10 cellular contexts compared by ENCODE assay signal in the genomic region with DNA sequence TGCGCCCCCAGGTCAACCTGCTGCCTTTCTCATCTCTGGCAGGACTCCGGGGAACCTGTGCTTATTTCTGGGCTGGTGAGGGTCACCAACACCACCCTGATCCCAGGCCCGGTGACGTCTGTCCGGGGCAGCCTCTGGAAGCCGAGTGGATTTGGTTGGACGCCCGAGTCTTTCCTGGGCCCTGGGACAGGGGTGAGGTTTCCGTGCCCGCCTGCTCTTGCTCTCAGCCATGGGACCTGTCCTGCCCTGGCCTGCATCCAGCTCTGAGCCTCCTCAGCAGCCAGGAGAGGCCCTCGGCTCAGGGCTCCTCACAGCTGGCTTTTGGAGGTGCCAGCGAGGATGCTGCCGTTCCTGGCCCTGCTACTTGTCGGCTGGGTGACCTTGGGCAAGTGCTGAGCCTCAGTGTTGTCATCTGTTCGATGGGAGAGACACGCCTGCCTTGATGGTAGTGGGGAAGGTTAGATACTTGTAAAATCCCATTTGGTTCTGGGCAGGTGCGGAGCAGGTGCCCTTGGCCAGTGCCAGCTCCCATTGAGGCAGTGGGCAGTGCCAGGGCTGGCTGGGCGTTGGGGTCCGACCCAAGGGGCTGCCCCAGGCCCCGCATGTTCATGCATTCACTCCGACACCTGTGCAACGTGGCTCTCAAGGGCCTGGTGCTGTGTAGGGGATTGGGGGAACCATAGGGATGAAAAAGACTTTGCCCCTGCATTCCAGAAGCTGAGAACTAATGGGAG. TPM values are rescaled to one million over a fixed set of nuclear protein-coding genes. Genes with fewer than 3 reads are reported as not detected.
DNase-seq lines count a peak whose midpoint lies in the region; ATAC-seq, FAIRE-seq and TF ChIP-seq lines count a peak whose summit lies in the region.
"Had no signal": no experiment of that assay in that cellular context is flagged by ENCODE, and none has a peak within 500 bp of the region (broad histone marks: within the 10 kb centered on the region; RNA-seq: fewer than 3 reads in every experiment).

No MANE protein-coding gene starts in this region.

- H3K4me3 Mint-ChIP-seq in endodermal cell (no peak overlapping the region), nephron (no peak overlapping the region)
- no peak overlapping the region for H3K4me3 Mint-ChIP-seq in activated CD4-positive, alpha-beta T cell treated with anti-CD3 and anti-CD28 coated beads, Interleukin-2, amount 10 ng/mL, durations not matched to agents 7 days and 5 days

- no peak overlapping the region for H3K27ac Mint-ChIP-seq in endodermal cell
- no peak overlapping the region for H3K27ac Mint-ChIP-seq in nephron
- no peak overlapping the region for H3K27ac Mint-ChIP-seq in activated CD4-positive, alpha-beta T cell treated with anti-CD3 and anti-CD28 coated beads, Interleukin-2, amount 10 ng/mL, durations not matched to agents 7 days and 5 days
- H3K27ac Mint-ChIP-seq: naive B cell had no signal

- CTCF ChIA-PET in activated CD4-positive, alpha-beta T cell treated with anti-CD3 and anti-CD28 coated beads, Interleukin-2, amount 10 ng/mL, durations not matched to agents 7 days and 5 days (lab: Charles Lee) = interaction anchor here (1.0 kb wide), 1 partner anchor 14 kb away, joined by 3 read pairs; no protein-coding TSS in a partner anchor

- no peak overlapping the region for H3K9ac ChIP-seq in endodermal cell (ENCODE audit: extremely low read depth, low read length, poor library complexity, severe bottlenecking)

- DNase-seq in DMS79 treated with DMSO at 0.1 percent for 48 hours (lab: John Stamatoyannopoulos, UW) (peak; percentile 78), HTR-8/SVneo (ENCODE audit: insufficient read length, low spot score) (no peak), endodermal cell (no peak), osteoblast (ENCODE audit: insufficient read length, low spot score, missing footprints) (no peak), MG63 (no peak)
- no peak for DNase-seq in activated CD4-positive, alpha-beta T cell treated with anti-CD3 and anti-CD28 coated beads, Interleukin-2, amount 10 ng/mL, durations not matched to agents 7 days and 5 days

- peaks cover 4% of the 10 kb centered on the region for H4K20me1 ChIP-seq in osteoblast (ENCODE audit: insufficient read depth, low read length)

- no peaks in the 10 kb centered on the region for H3K4me1 ChIP-seq in endodermal cell (ENCODE audit: control insufficient read depth, insufficient read depth, low read length)
- peaks cover 6% of the 10 kb centered on the region for H3K4me1 ChIP-seq in osteoblast (ENCODE audit: insufficient read depth, low read length)
- H3K4me1 ChIP-seq: uterus had no signal

- H3K79me2 ChIP-seq in osteoblast (ENCODE audit: insufficient read depth, low read length) = no peaks in the 10 kb centered on the region

- H3K27me3 Mint-ChIP-seq in endodermal cell (ENCODE audit: insufficient read depth) (peaks cover 34% of the 10 kb centered on the region), nephron (ENCODE audit: low read depth) (peaks cover 40% of the 10 kb centered on the region)
- H3K27me3 Mint-ChIP-seq in activated CD4-positive, alpha-beta T cell treated with anti-CD3 and anti-CD28 coated beads, Interleukin-2, amount 10 ng/mL, durations not matched to agents 7 days and 5 days = no peaks in the 10 kb centered on the region

- H3K4me3 ChIP-seq in endodermal cell (ENCODE audit: low read length) (no peak overlapping the region), osteoblast (ENCODE audit: insufficient read depth, low read length) (no peak overlapping the region), MG63 (no peak overlapping the region)
- H3K4me3 ChIP-seq: uterus had no signal

- H3K27me3 ChIP-seq in endodermal cell (ENCODE audit: control insufficient read depth, insufficient read depth, low read length, poor library complexity, severe bottlenecking) (peaks cover 23% of the 10 kb centered on the region), osteoblast (ENCODE audit: insufficient read depth, low read length) (peaks cover 46% of the 10 kb centered on the region), MG63 (no peaks in the 10 kb centered on the region)
- H3K27me3 ChIP-seq: uterus had no signal

- H3K4me2 ChIP-seq in osteoblast (ENCODE audit: insufficient read depth, low read length) = no peak overlapping the region

- peak; percentile 71 for FAIRE-seq in HTR-8/SVneo (lab: Jason Lieb, UNC)

- H3K36me3 ChIP-seq in endodermal cell (ENCODE audit: control insufficient read depth, insufficient read depth, low read length) (no peaks in the 10 kb centered on the region), osteoblast (ENCODE audit: insufficient read depth, low read length) (no peaks in the 10 kb centered on the region), MG63 (no peaks in the 10 kb centered on the region)
- H3K36me3 ChIP-seq: uterus had no signal

- 72 to 76% methylated on average over 14 to 22 of the region's 22 CpGs for WGBS in endodermal cell (ENCODE audit: insufficient coverage in 1 of 2, insufficient read length in 1 of 2), 2 experiments

- ATAC-seq in GM19463 (IDR thresholded peaks at IDR 0.05; ENCODE audit: unreplicated experiment) = no peak

- TF ChIP-seq CTCF in endodermal cell (conservative IDR thresholded peaks at IDR 0.05) (peak; percentile 20), nephron (IDR thresholded peaks at IDR 0.05; ENCODE audit: unreplicated experiment in 3 of 3) (peak in 2 of 3 experiments; percentile 35 to 41), osteoblast (IDR thresholded peaks at IDR 0.05; ENCODE audit: extremely low read depth, low read depth, low read length) (no peak)

- H3K9me3 Mint-ChIP-seq in endodermal cell (no peaks in the 10 kb centered on the region), nephron (no peaks in the 10 kb centered on the region)
- H3K9me3 Mint-ChIP-seq in activated CD4-positive, alpha-beta T cell treated with anti-CD3 and anti-CD28 coated beads, Interleukin-2, amount 10 ng/mL, durations not matched to agents 7 days and 5 days = no peaks in the 10 kb centered on the region

- POLR2A ChIA-PET in activated CD4-positive, alpha-beta T cell treated with anti-CD3 and anti-CD28 coated beads, Interleukin-2, amount 10 ng/mL, durations not matched to agents 7 days and 5 days (lab: Charles Lee) = no interaction called here

- H2AFZ ChIP-seq in osteoblast (ENCODE audit: low read length) = no peak overlapping the region

- peaks cover 10% of the 10 kb centered on the region for H3K4me1 Mint-ChIP-seq in endodermal cell
- peaks cover 4% of the 10 kb centered on the region for H3K4me1 Mint-ChIP-seq in nephron
- no peaks in the 10 kb centered on the region for H3K4me1 Mint-ChIP-seq in activated CD4-positive, alpha-beta T cell treated with anti-CD3 and anti-CD28 coated beads, Interleukin-2, amount 10 ng/mL, durations not matched to agents 7 days and 5 days

- H3K27ac ChIP-seq in endodermal cell (ENCODE audit: low read depth, low read length) = no peak overlapping the region
- H3K27ac ChIP-seq in osteoblast (ENCODE audit: low read depth, low read length) = no peak overlapping the region
- H3K27ac ChIP-seq: uterus had no signal

- H3K9me3 ChIP-seq in endodermal cell (ENCODE audit: control insufficient read depth, low read length) (no peaks in the 10 kb centered on the region), osteoblast (ENCODE audit: low read depth, low read length) (no peaks in the 10 kb centered on the region), MG63 (no peaks in the 10 kb centered on the region)
- H3K9me3 ChIP-seq: uterus had no signal

- H3K36me3 Mint-ChIP-seq in endodermal cell (ENCODE audit: low read depth) (no peaks in the 10 kb centered on the region), nephron (ENCODE audit: low read depth) (no peaks in the 10 kb centered on the region)
- no peaks in the 10 kb centered on the region for H3K36me3 Mint-ChIP-seq in activated CD4-positive, alpha-beta T cell treated with anti-CD3 and anti-CD28 coated beads, Interleukin-2, amount 10 ng/mL, durations not matched to agents 7 days and 5 days (ENCODE audit: low read depth)
- H3K36me3 Mint-ChIP-seq: naive B cell had no signal

RNA-seq across cellular contexts. Expression of gene THY1, which starts 58.9 kb away (rescaled TPM):
- total RNA-seq in endodermal cell (10 to 100 TPM; 19.3 to 36.1 TPM), osteoblast (308 and 400 TPM in 2 replicates)
- 56.3 TPM for polyA plus RNA-seq in endodermal cell (2013, experiment 1 of 2)
- polyA plus RNA-seq in endodermal cell (2013, experiment 2 of 2) = 53.9 TPM
- total RNA-seq in activated CD4-positive, alpha-beta T cell treated with anti-CD3 and anti-CD28 coated beads, Interleukin-2, amount 10 ng/mL, durations not matched to agents 7 days and 5 days = under 1 TPM in 1 of 2 experiments, not detected in 1; 0.15 TPM
- 122 and 188 TPM in 2 replicates for total RNA-seq in MG63 (2014; rRNA removed; shearing (Covaris generic); ENCODE audit: low replicate concordance)

Comparison
In these comparisons a context has a peak if more than half of its experiments do, and no peak if none do; other contexts are left out.
1. RNA of gene THY1, which starts 58.9 kb away (total RNA-seq): 308 to 400 TPM in osteoblast, 122 to 188 TPM in MG63 and 19.3 to 36.1 TPM in endodermal cell; 0.15 TPM in activated CD4-positive, alpha-beta T cell treated with anti-CD3 and anti-CD28 coated beads, Interleukin-2, amount 10 ng/mL, durations not matched to agents 7 days and 5 days; every median in the first group is over 10 times any median in the second.